Comparison of ENCODE assay signal across 1 cellular context in genomic region chr19:46288896-46289588, GRCh38.
TF ChIP-seq lines count a peak whose summit lies in the region.

No MANE protein-coding gene starts in this region.

TF ChIP-seq in WTC11, 78 proteins besides CTCF, POLR2A, EP300 and RAD21 (continued from another document):
- TF ChIP-seq ARID4B (CRISPR knock-in tag; IDR thresholded peaks at IDR 0.05; ENCODE audit: borderline replicate concordance) (no peak), TCF7 (CRISPR knock-in tag; IDR thresholded peaks at IDR 0.05; ENCODE audit: low read depth) (no peak), ZNF396 (CRISPR knock-in tag; IDR thresholded peaks at IDR 0.05; ENCODE audit: borderline replicate concordance) (no peak), STAT6 (CRISPR knock-in tag; conservative IDR thresholded peaks at IDR 0.05; ENCODE audit: low read depth) (no peak), PRDM15 (CRISPR knock-in tag; IDR thresholded peaks at IDR 0.05) (no peak), EMX1 (CRISPR knock-in tag; IDR thresholded peaks at IDR 0.05) (no peak)
